ENCODE assay signal across 18 cellular contexts in genomic region chr10:108275895-108276685, GRCh38.
"Had no signal": no experiment of that assay in that cellular context is flagged by ENCODE, and none has a peak within 500 bp of the region (broad histone marks: within the 10 kb centered on the region; RNA-seq: fewer than 3 reads in every experiment).

No MANE protein-coding gene starts in this region.

- H3K9me3 ChIP-seq: neutrophil, thoracic aorta had no signal

- H3K27ac ChIP-seq: neutrophil, parathyroid adenoma, spleen, thoracic aorta, upper lobe of left lung had no signal

- H3K27me3 ChIP-seq: neutrophil, spleen, upper lobe of left lung had no signal

- DNase-seq: activated CD4-positive, alpha-beta T cell treated with anti-CD3 and anti-CD28 coated beads for 48 hours; activated CD4-positive, CD25-positive, alpha-beta regulatory T cell; activated CD8-positive, alpha-beta T cell treated with anti-CD3 and anti-CD28 coated beads for 36 hours; activated naive CD4-positive, alpha-beta T cell treated with Interleukin-2 at 50 U/mL for 16 hours; activated T-cell treated with anti-CD3 and anti-CD28 coated beads, Interleukin-2, amount 50 U/mL, for 1 hour; caudate nucleus; erythroblast; head of caudate nucleus; immature natural killer cell; mesenchymal stem cell; spleen; stimulated activated naive B cell treated with anti-CD40 and anti-IgM and Interleukin-4, amounts not matched to agents 10 μg/mL and 1 μg/mL and 100 μg/mL, for 72 hours; T-helper 1 cell; T1000; upper lobe of left lung had no signal

- H3K36me3 ChIP-seq: neutrophil, spleen, thoracic aorta, upper lobe of left lung had no signal

- H3K4me1 ChIP-seq: parathyroid adenoma, spleen, upper lobe of left lung had no signal

- H3K9ac ChIP-seq: parathyroid adenoma had no signal

- H3K4me3 ChIP-seq: spleen, thoracic aorta, upper lobe of left lung had no signal
